12 cellular contexts compared by ENCODE assay signal in genomic region chr19:50148528-50148927, GRCh38. TPM values are rescaled to one million over a fixed set of nuclear protein-coding genes. Genes with fewer than 3 reads are reported as not detected.
DNase-seq lines count a peak whose midpoint lies in the region; ATAC-seq and TF ChIP-seq lines count a peak whose summit lies in the region.
"Had no signal": no experiment of that assay in that cellular context is flagged by ENCODE, and none has a peak within 500 bp of the region (broad histone marks: within the 10 kb centered on the region; RNA-seq: fewer than 3 reads in every experiment).

No MANE protein-coding gene starts in this region.

- peaks cover 6 to 13% (median 7%) of the 10 kb centered on the region in 4 donors for H3K4me1 Mint-ChIP-seq in CD4-positive, alpha-beta memory T cell
- peaks cover 5 to 6% of the 10 kb centered on the region in 2 donors for H3K4me1 Mint-ChIP-seq in effector memory CD8-positive, alpha-beta T cell (ENCODE audit: low read depth in 2 of 2)

- peak overlapping the region in 2 of 7 donors; percentile 12 to 13 for H3K27ac Mint-ChIP-seq in CD4-positive, alpha-beta memory T cell
- no peak overlapping the region for H3K27ac Mint-ChIP-seq in effector memory CD8-positive, alpha-beta T cell

- H3K27ac ChIP-seq in CD4-positive, alpha-beta memory T cell (ENCODE audit: low read depth, low read length) = no peak overlapping the region
- no peak overlapping the region for H3K27ac ChIP-seq in HUES48 (ENCODE audit: low read depth, low read length)
- H3K27ac ChIP-seq in neuronal stem cell (replicated peaks; ENCODE audit: low read length) = no peak overlapping the region
- H3K27ac ChIP-seq in RWPE1 = no peak overlapping the region

- ATAC-seq in effector memory CD8-positive, alpha-beta T cell (replicated peaks) = no peak
- no peak for ATAC-seq in GM21423 (IDR thresholded peaks at IDR 0.05; ENCODE audit: unreplicated experiment)

- H3K23ac ChIP-seq in neuronal stem cell (ENCODE audit: low read depth, low read length, poor library complexity) = no peak overlapping the region

- peaks cover 0 to 14% (median 2%) of the 10 kb centered on the region in 8 donors for H3K9me3 Mint-ChIP-seq in CD4-positive, alpha-beta memory T cell
- peaks cover 0 to 2% of the 10 kb centered on the region in 2 donors for H3K9me3 Mint-ChIP-seq in effector memory CD8-positive, alpha-beta T cell
- H3K9me3 Mint-ChIP-seq: stimulated activated naive B cell treated with anti-CD40 and anti-IgM and Interleukin-4, amounts not matched to agents 10 μg/mL and 1 μg/mL and 100 μg/mL, for 72 hours had no signal

- H2BK5ac ChIP-seq in neuronal stem cell (ENCODE audit: low read length) = no peak overlapping the region

- intact Hi-C loops in CD4-positive, alpha-beta memory T cell (cut with micrococcal nuclease) = no loop called here

- no peak overlapping the region for H4K91ac ChIP-seq in neuronal stem cell (ENCODE audit: low read depth, low read length, poor library complexity)

- H3K18ac ChIP-seq in neuronal stem cell (ENCODE audit: low read length) = no peak overlapping the region

- POLR2A ChIA-PET in CD4-positive, alpha-beta memory T cell (lab: Charles Lee; ENCODE audit: partially characterized antibody) = interaction anchor here (1.1 kb wide), 1 partner anchor 209 kb away, joined by 5 read pairs; no protein-coding TSS in a partner anchor
- POLR2A ChIA-PET in RWPE1 (lab: Yijun Ruan, JAX; ENCODE audit: low non-redundant PET) = interaction anchor here (0.6 kb wide), 1 partner anchor 109 kb away, joined by 3 read pairs; no protein-coding TSS in a partner anchor

- CTCF ChIA-PET in CD4-positive, alpha-beta memory T cell (lab: Charles Lee; ENCODE audit: partially characterized antibody) = interaction anchor here (2.1 to 3.1 kb wide), 2 partner anchors 13 to 209 kb away, joined by 5 to 16 read pairs; no protein-coding TSS in a partner anchor
- CTCF ChIA-PET in RWPE1 (lab: Yijun Ruan, JAX) = interaction anchor here (0.6 to 1.4 kb wide), 4 partner anchors 12 to 129 kb away, joined by 3 to 6 read pairs (median 4); no protein-coding TSS in a partner anchor

- no peak overlapping the region for H3K14ac ChIP-seq in neuronal stem cell (ENCODE audit: low read length)

- H2BK12ac ChIP-seq in neuronal stem cell (ENCODE audit: low read length) = no peak overlapping the region

- H2AK5ac ChIP-seq in neuronal stem cell (ENCODE audit: low read depth, low read length) = no peak overlapping the region

- H2BK120ac ChIP-seq in neuronal stem cell (ENCODE audit: low read depth, low read length) = no peak overlapping the region

- no peak for DNase-seq in CD4-positive, alpha-beta memory T cell
- DNase-seq in effector memory CD8-positive, alpha-beta T cell = no peak
- no peak for DNase-seq in neuronal stem cell (ENCODE audit: low spot score)
- no peak for DNase-seq in RWPE1 (ENCODE audit: low spot score)
- no peak for DNase-seq in stimulated activated CD4-positive, alpha-beta T cell treated with anti-CD3 and anti-CD28 coated beads, Interleukin-2, amount 100 ng/mL, for 24 hours
- no peak for DNase-seq in mucosa of gallbladder (ENCODE audit: low spot score)

- peak overlapping the region; percentile 11 for H3K4me2 ChIP-seq in neuronal stem cell (ENCODE audit: insufficient read depth, low read length, poor library complexity, severe bottlenecking)

- H4K8ac ChIP-seq in neuronal stem cell (ENCODE audit: low read depth, low read length) = no peak overlapping the region

- no peaks in the 10 kb centered on the region for H3K36me3 ChIP-seq in CD4-positive, alpha-beta memory T cell (ENCODE audit: insufficient read depth, low read length)
- no peaks in the 10 kb centered on the region for H3K36me3 ChIP-seq in HUES48 (ENCODE audit: control insufficient read depth, insufficient read depth, low read length)
- no peaks in the 10 kb centered on the region for H3K36me3 ChIP-seq in neuronal stem cell (replicated peaks in 1 of 2; ENCODE audit: control insufficient read depth in 2 of 2, insufficient read depth in 2 of 2, low read length in 2 of 2)
- H3K36me3 ChIP-seq: Peyer's patch had no signal

- no peak overlapping the region for H3K4ac ChIP-seq in neuronal stem cell (ENCODE audit: low read length)

- peaks cover 17 to 27% of the 10 kb centered on the region in 2 donors for H3K27me3 Mint-ChIP-seq in CD4-positive, alpha-beta memory T cell
- peaks cover 47 to 59% of the 10 kb centered on the region in 2 donors for H3K27me3 Mint-ChIP-seq in effector memory CD8-positive, alpha-beta T cell

- no peaks in the 10 kb centered on the region for H3K9me3 ChIP-seq in CD4-positive, alpha-beta memory T cell (ENCODE audit: control insufficient read depth in 1 of 2, low read length in 2 of 2)
- H3K9me3 ChIP-seq in HUES48 (ENCODE audit: control insufficient read depth, insufficient read depth, low read length) (no peaks in the 10 kb centered on the region; the same call in 1 of the 2 replicates), neuronal stem cell (replicated peaks in 1 of 2; ENCODE audit: control insufficient read depth in 2 of 2, insufficient read depth in 1 of 2, low read depth in 1 of 2, low read length in 2 of 2) (no peaks in the 10 kb centered on the region)

- peaks cover 3% of the 10 kb centered on the region for H3K4me1 ChIP-seq in CD4-positive, alpha-beta memory T cell (ENCODE audit: insufficient read depth, low read length)
- H3K4me1 ChIP-seq in HUES48 (ENCODE audit: control insufficient read depth, insufficient read depth, low read length) (no peaks in the 10 kb centered on the region), neuronal stem cell (ENCODE audit: control insufficient read depth in 2 of 2, insufficient read depth in 1 of 2, low read depth in 1 of 2, low read length in 2 of 2) (no peaks in the 10 kb centered on the region)

- no peak overlapping the region for H2BK15ac ChIP-seq in neuronal stem cell (ENCODE audit: low read length)

- no peaks in the 10 kb centered on the region for H3K79me1 ChIP-seq in neuronal stem cell (ENCODE audit: low read depth, low read length)

- H3K9ac ChIP-seq in HUES48 (ENCODE audit: low read depth, low read length) = no peak overlapping the region
- H3K9ac ChIP-seq in neuronal stem cell (ENCODE audit: low read depth, low read length, poor library complexity) = no peak overlapping the region

- H2AFZ ChIP-seq in neuronal stem cell (ENCODE audit: low read length) = no peak overlapping the region

- no peak for TF ChIP-seq CTCF in RWPE1 (conservative IDR thresholded peaks at IDR 0.05; ENCODE audit: low read depth)

- H3K27me3 ChIP-seq in CD4-positive, alpha-beta memory T cell (ENCODE audit: insufficient read depth, low read length) = peaks cover 8% of the 10 kb centered on the region
- H3K27me3 ChIP-seq in HUES48 (ENCODE audit: control insufficient read depth, insufficient read depth, low read length) (no peaks in the 10 kb centered on the region), neuronal stem cell (ENCODE audit: control insufficient read depth in 3 of 3, insufficient read depth in 3 of 3, low read depth in 1 of 3, low read length in 3 of 3) (no peaks in the 10 kb centered on the region)
- H3K27me3 ChIP-seq: Peyer's patch had no signal

- peak overlapping the region; percentile 83 to 93 (median 87) for H3K4me3 Mint-ChIP-seq in CD4-positive, alpha-beta memory T cell
- H3K4me3 Mint-ChIP-seq in effector memory CD8-positive, alpha-beta T cell = peak overlapping the region; percentile 61 to 69

- no peaks in the 10 kb centered on the region for H3K36me3 Mint-ChIP-seq in CD4-positive, alpha-beta memory T cell
- H3K36me3 Mint-ChIP-seq in effector memory CD8-positive, alpha-beta T cell (ENCODE audit: insufficient read depth) = peaks cover 3% of the 10 kb centered on the region
- H3K36me3 Mint-ChIP-seq: stimulated activated naive B cell treated with anti-CD40 and anti-IgM and Interleukin-4, amounts not matched to agents 10 μg/mL and 1 μg/mL and 100 μg/mL, for 72 hours had no signal

- H3K4me3 ChIP-seq in CD4-positive, alpha-beta memory T cell (ENCODE audit: low read length in 2 of 2) = no peak overlapping the region
- peak overlapping the region; percentile 82 for H3K4me3 ChIP-seq in HUES48 (ENCODE audit: low read depth, low read length)
- H3K4me3 ChIP-seq in neuronal stem cell (ENCODE audit: low read length in 2 of 2) = no peak overlapping the region

RNA-seq across cellular contexts. Expression of gene IZUMO2, which starts 14.6 kb away (rescaled TPM):
- not detected for total RNA-seq in CD4-positive, alpha-beta memory T cell
- not detected for polyA plus RNA-seq in CD4-positive, alpha-beta memory T cell
- polyA plus RNA-seq in neuronal stem cell (2013, experiment 1 of 2) = 1.7 TPM
- 1.9 TPM for polyA plus RNA-seq in neuronal stem cell (2013, experiment 2 of 2)
- total RNA-seq in mucosa of gallbladder = not detected
- total RNA-seq: fibroblast of lung, omental fat pad, Peyer's patch had no signal
- polyA plus RNA-seq: fibroblast of lung had no signal

RNA-seq across cellular contexts. Expression of gene MYH14, which starts 54.9 kb away (rescaled TPM):
- total RNA-seq in CD4-positive, alpha-beta memory T cell = not detected
- polyA plus RNA-seq in CD4-positive, alpha-beta memory T cell = not detected
- 4.1 TPM for polyA plus RNA-seq in neuronal stem cell (2013, experiment 1 of 2)
- 4.0 TPM for polyA plus RNA-seq in neuronal stem cell (2013, experiment 2 of 2)
- total RNA-seq in mucosa of gallbladder = 91.0 TPM
- total RNA-seq: fibroblast of lung had no signal
- polyA plus RNA-seq: fibroblast of lung had no signal

Comparison
In these comparisons a context has a peak if more than half of its experiments do, and no peak if none do; other contexts are left out.
1. RNA of gene MYH14, which starts 54.9 kb away (total RNA-seq): 91.0 TPM in mucosa of gallbladder (single experiment); not detected in CD4-positive, alpha-beta memory T cell; every median in the first group is over 10 times any median in the second.